29 cellular contexts compared by ENCODE assay signal in the genomic region with DNA sequence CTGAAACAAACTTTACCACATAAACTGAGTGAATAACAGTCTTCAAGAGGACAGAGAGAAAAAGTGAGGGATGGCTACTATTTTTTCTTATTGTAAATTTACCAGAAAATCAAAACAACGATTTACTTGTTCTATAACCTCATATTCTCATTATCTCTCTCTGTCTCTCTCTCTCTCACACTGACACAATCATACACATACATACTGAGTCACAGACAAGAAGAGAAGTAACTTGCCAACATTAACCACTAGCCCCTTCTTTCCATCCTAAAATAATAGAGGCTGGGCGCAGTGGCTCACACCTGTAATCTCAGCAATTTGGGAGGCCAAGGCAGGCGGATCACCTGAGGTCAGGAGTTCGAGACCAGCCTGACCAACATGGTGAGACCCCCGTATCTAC. TPM values are rescaled to one million over a fixed set of nuclear protein-coding genes. Genes with fewer than 3 reads are reported as not detected.
"Had no signal": no experiment of that assay in that cellular context is flagged by ENCODE, and none has a peak within 500 bp of the region (broad histone marks: within the 10 kb centered on the region; RNA-seq: fewer than 3 reads in every experiment).

No MANE protein-coding gene starts in this region.

- H3K9me3 ChIP-seq: SJCRH30 had no signal

- ATAC-seq: activated CD4-positive, alpha-beta T cell treated with anti-CD3 and anti-CD28 coated beads for 36 hours; activated CD4-positive, CD25-positive, alpha-beta regulatory T cell treated with anti-CD3 and anti-CD28 coated beads, Interleukin-2, amount 50 U/mL, for 24 hours; activated naive CD8-positive, alpha-beta T cell treated with anti-CD3 and anti-CD28 coated beads, Interleukin-2, amount 50 U/mL, for 24 hours; activated T-cell treated with anti-CD3 and anti-CD28 coated beads, Interleukin-2, amount 50 U/mL, for 4 hours had no signal

- H3K4me3 ChIP-seq: SJCRH30, SK-N-MC had no signal

- H3K4me1 Mint-ChIP-seq: activated CD4-positive, alpha-beta T cell treated with anti-CD3 and anti-CD28 coated beads for 36 hours; activated CD4-positive, alpha-beta T cell treated with anti-CD3 and anti-CD28 coated beads, Interleukin-2, amount 10 ng/mL, durations not matched to agents 7 days and 5 days; activated naive CD4-positive, alpha-beta T cell treated with anti-CD3 and anti-CD28 coated beads, Interleukin-2, amount 10 ng/mL, durations not matched to agents 7 days and 5 days; activated naive CD8-positive, alpha-beta T cell treated with anti-CD3 and anti-CD28 coated beads, Interleukin-2, amount 50 U/mL, for 24 hours had no signal

- H3K36me3 ChIP-seq: brain microvascular endothelial cell had no signal

- H3K27ac ChIP-seq: brain microvascular endothelial cell, KMS-11, SJCRH30, SK-N-MC had no signal

- H3K4me3 Mint-ChIP-seq: activated CD4-positive, alpha-beta memory T cell treated with anti-CD3 and anti-CD28 coated beads for 36 hours; activated CD4-positive, alpha-beta T cell treated with anti-CD3 and anti-CD28 coated beads for 36 hours; activated CD4-positive, alpha-beta T cell treated with anti-CD3 and anti-CD28 coated beads, Interleukin-2, amount 10 ng/mL, durations not matched to agents 7 days and 5 days; activated naive CD4-positive, alpha-beta T cell treated with anti-CD3 and anti-CD28 coated beads, Interleukin-2, amount 10 ng/mL, durations not matched to agents 7 days and 5 days; activated naive CD8-positive, alpha-beta T cell; activated naive CD8-positive, alpha-beta T cell treated with anti-CD3 and anti-CD28 coated beads, Interleukin-2, amount 50 U/mL, for 24 hours; activated T-cell treated with anti-CD3 and anti-CD28 coated beads, Interleukin-2, amount 50 U/mL, for 4 hours; activated T-helper 1 cell treated with anti-CD3 and anti-CD28 coated beads, Interleukin-12 subunit alpha, Interleukin-12 subunit beta, Interleukin-2, Interleukin-4 antibody, amounts not matched to agents 30 ng/mL and 10 ng/mL and 1 ng/mL, durations not matched to agents 14 hours and 24 hours and 36 hours had no signal

- H3K9ac ChIP-seq: KMS-11 had no signal

- DNase-seq: activated CD4-positive, alpha-beta memory T cell treated with anti-CD3 and anti-CD28 coated beads for 36 hours; activated CD4-positive, alpha-beta T cell treated with anti-CD3 and anti-CD28 coated beads for 36 hours; activated CD4-positive, alpha-beta T cell treated with anti-CD3 and anti-CD28 coated beads, Interleukin-2, amount 10 ng/mL, durations not matched to agents 7 days and 5 days; activated CD8-positive, alpha-beta memory T cell treated with anti-CD3 and anti-CD28 coated beads, Interleukin-2, amount 50 U/mL, for 4 hours; activated naive CD4-positive, alpha-beta T cell treated with anti-CD3 and anti-CD28 coated beads, Interleukin-2, amount 10 ng/mL, durations not matched to agents 7 days and 5 days; activated naive CD8-positive, alpha-beta T cell treated with anti-CD3 and anti-CD28 coated beads, Interleukin-2, amount 50 U/mL, for 24 hours; activated T-cell treated with anti-CD3 and anti-CD28 coated beads for 4 hours; activated T-cell treated with anti-CD3 and anti-CD28 coated beads, Interleukin-2, amount 50 U/mL, for 4 hours; amniotic stem cell; aorta; brain microvascular endothelial cell; central memory CD4-positive, alpha-beta T cell; NCI-H1092 treated with DMSO at 0.1 percent for 48 hours; NCI-H146; NCI-H2081 treated with DMSO at 0.1 percent for 48 hours; NCI-H2171; NCI-H510A; NCI-H526; NCI-H748 treated with DMSO at 0.1 percent for 48 hours; NK-92 treated with Interleukin-12 subunit alpha and Interleukin-12 subunit beta, amount 100 ng/mL, for 24 hours; OCI-M1; SHP77; T1000 had no signal

- H3K9me3 Mint-ChIP-seq: activated CD4-positive, alpha-beta memory T cell treated with anti-CD3 and anti-CD28 coated beads for 36 hours; activated CD4-positive, alpha-beta T cell treated with anti-CD3 and anti-CD28 coated beads, Interleukin-2, amount 10 ng/mL, durations not matched to agents 7 days and 5 days; activated naive CD4-positive, alpha-beta T cell treated with anti-CD3 and anti-CD28 coated beads, Interleukin-2, amount 10 ng/mL, durations not matched to agents 7 days and 5 days; activated naive CD8-positive, alpha-beta T cell treated with anti-CD3 and anti-CD28 coated beads, Interleukin-2, amount 50 U/mL, for 24 hours; activated T-cell treated with anti-CD3 and anti-CD28 coated beads, Interleukin-2, amount 50 U/mL, for 4 hours; activated T-helper 1 cell treated with anti-CD3 and anti-CD28 coated beads, Interleukin-12 subunit alpha, Interleukin-12 subunit beta, Interleukin-2, Interleukin-4 antibody, amounts not matched to agents 30 ng/mL and 10 ng/mL and 1 ng/mL, durations not matched to agents 14 hours and 24 hours and 36 hours had no signal

- H3K36me3 Mint-ChIP-seq: activated CD4-positive, alpha-beta memory T cell treated with anti-CD3 and anti-CD28 coated beads for 36 hours; activated naive CD4-positive, alpha-beta T cell treated with anti-CD3 and anti-CD28 coated beads, Interleukin-2, amount 10 ng/mL, durations not matched to agents 7 days and 5 days; activated naive CD8-positive, alpha-beta T cell had no signal

- H3K27me3 ChIP-seq: brain microvascular endothelial cell, SJCRH30 had no signal

- H3K4me1 ChIP-seq: SJCRH30 had no signal

- H3K27ac Mint-ChIP-seq: activated CD4-positive, alpha-beta memory T cell treated with anti-CD3 and anti-CD28 coated beads for 36 hours; activated CD4-positive, alpha-beta T cell treated with anti-CD3 and anti-CD28 coated beads for 36 hours; activated CD4-positive, alpha-beta T cell treated with anti-CD3 and anti-CD28 coated beads, Interleukin-2, amount 10 ng/mL, durations not matched to agents 7 days and 5 days; activated naive CD4-positive, alpha-beta T cell treated with anti-CD3 and anti-CD28 coated beads, Interleukin-2, amount 10 ng/mL, durations not matched to agents 7 days and 5 days; activated naive CD8-positive, alpha-beta T cell; activated naive CD8-positive, alpha-beta T cell treated with anti-CD3 and anti-CD28 coated beads, Interleukin-2, amount 50 U/mL, for 24 hours; activated T-helper 1 cell treated with anti-CD3 and anti-CD28 coated beads, Interleukin-12 subunit alpha, Interleukin-12 subunit beta, Interleukin-2, Interleukin-4 antibody, amounts not matched to agents 30 ng/mL and 10 ng/mL and 1 ng/mL, durations not matched to agents 14 hours and 24 hours and 36 hours had no signal

RNA-seq across cellular contexts. Expression of a gene that starts 18.2 kb away (rescaled TPM):
- total RNA-seq: activated T-helper 1 cell treated with anti-CD3 and anti-CD28 coated beads, Interleukin-12 subunit alpha, Interleukin-12 subunit beta, Interleukin-2, Interleukin-4 antibody, amounts not matched to agents 30 ng/mL and 10 ng/mL and 1 ng/mL, durations not matched to agents 14 hours and 24 hours and 36 hours had no signal
